Comparison of ENCODE assay signal across 8 cellular contexts in genomic region chr18:34122724-34123334, GRCh38.
DNase-seq lines count a peak whose midpoint lies in the region; ATAC-seq and TF ChIP-seq lines count a peak whose summit lies in the region.

No MANE protein-coding gene starts in this region.

- no peak for TF ChIP-seq EP300 in stomach (IDR thresholded peaks at IDR 0.05)

- no peaks in the 10 kb centered on the region for H3K9me3 ChIP-seq in WERI-Rb-1 (ENCODE audit: severe bottlenecking)
- H3K9me3 ChIP-seq in left ventricle myocardium inferior (replicated peaks) = no peaks in the 10 kb centered on the region
- no peaks in the 10 kb centered on the region for H3K9me3 ChIP-seq in stomach

- TF ChIP-seq POLR2A in stomach (IDR thresholded peaks at IDR 0.05) = no peak

- H3K27ac ChIP-seq in WERI-Rb-1 = no peak overlapping the region
- H3K27ac ChIP-seq in left ventricle myocardium inferior (replicated peaks) = no peak overlapping the region
- H3K27ac ChIP-seq in stomach = no peak overlapping the region

- TF ChIP-seq CTCF in WERI-Rb-1 (IDR thresholded peaks at IDR 0.05; ENCODE audit: low read depth, low read length) (peak; percentile 67), left ventricle myocardium inferior (IDR thresholded peaks at IDR 0.05; ENCODE audit: borderline replicate concordance) (peak; percentile 87), stomach (IDR thresholded peaks at IDR 0.05) (peak in 5 of 7 experiments; percentile 51 to 82 (median 68))

- DNase-seq in DMS 273 treated with DMSO at 0.1 percent for 48 hours (lab: John Stamatoyannopoulos, UW) (peak; percentile 48), NCI-H2171 (lab: John Stamatoyannopoulos, UW) (peak; percentile 56), WERI-Rb-1 (peak; percentile 27), left ventricle myocardium inferior (no peak), stomach (peak; percentile 34)
- no peak for DNase-seq in activated naive CD4-positive, alpha-beta T cell treated with Interleukin-2 at 50 U/mL for 16 hours

- H3K4me1 ChIP-seq in left ventricle myocardium inferior (no peaks in the 10 kb centered on the region), stomach (no peaks in the 10 kb centered on the region)

- ATAC-seq in GM19043 (IDR thresholded peaks at IDR 0.05; ENCODE audit: low read depth, unreplicated experiment) (peak; percentile 93), HG03095 (IDR thresholded peaks at IDR 0.05; ENCODE audit: unreplicated experiment) (peak; percentile 92)

- intact Hi-C loops in left ventricle myocardium inferior (cut with micrococcal nuclease) = loop anchor here (10.0 kb wide), 1 partner anchor 202 kb away; no protein-coding TSS in a partner anchor
- intact Hi-C loops in stomach (cut with DNase I; ENCODE audit: low total_unique reads) = no loop called here

- WGBS in stomach, 5 donors = 21 to 29% (median 25%) methylated on average over 4 of the region's 4 CpGs

- H3K27me3 ChIP-seq in WERI-Rb-1 (ENCODE audit: insufficient read depth, low read depth, severe bottlenecking) (no peaks in the 10 kb centered on the region), left ventricle myocardium inferior (ENCODE audit: low read depth) (no peaks in the 10 kb centered on the region), stomach (no peaks in the 10 kb centered on the region)

- H3K36me3 ChIP-seq in WERI-Rb-1 = no peaks in the 10 kb centered on the region
- H3K36me3 ChIP-seq in left ventricle myocardium inferior = no peaks in the 10 kb centered on the region
- H3K36me3 ChIP-seq in stomach = no peaks in the 10 kb centered on the region

- H3K4me3 ChIP-seq in WERI-Rb-1 (ENCODE audit: low read depth, low read length) (no peak overlapping the region), left ventricle myocardium inferior (no peak overlapping the region), stomach (no peak overlapping the region)

Comparison
In these comparisons a context has a peak if more than half of its experiments do, and no peak if none do; other contexts are left out.
1. DNase-seq: peak in DMS 273 treated with DMSO at 0.1 percent for 48 hours (single experiment), NCI-H2171 (single experiment), WERI-Rb-1 (single experiment) and stomach (single experiment); none in left ventricle myocardium inferior (single experiment) and activated naive CD4-positive, alpha-beta T cell treated with Interleukin-2 at 50 U/mL for 16 hours (single experiment).
2. Peak in every context shown above with its lines, with median percentiles within 50 percentile points of each other: CTCF ChIP-seq.